8 cellular contexts compared by ENCODE assay signal in genomic region chr6:26199057-26199772, GRCh38.
DNase-seq lines count a peak whose midpoint lies in the region; ATAC-seq and TF ChIP-seq lines count a peak whose summit lies in the region.

No MANE protein-coding gene starts in this region.

- no peak for TF ChIP-seq CTCF in colonic mucosa (IDR thresholded peaks at IDR 0.05)

- H3K9ac ChIP-seq in BLaER1 (peak overlapping the region; percentile 98), colonic mucosa (ENCODE audit: low read depth in 2 of 2, low read length in 2 of 2) (peak overlapping the region; percentile 87 to 99)

- DNase-seq in NCI-H226 = peak; percentile 82
- DNase-seq in activated CD4-positive, CD25-positive, alpha-beta regulatory T cell (lab: John Stamatoyannopoulos, UW) = peak; percentile 27 to 40 (median 33)
- peak; percentile 80 for DNase-seq in colonic mucosa
- peak; percentile 95 for DNase-seq in kidney tubule cell (ENCODE audit: low spot score)
- DNase-seq in stimulated activated CD4-positive, alpha-beta T cell treated with anti-CD3 and anti-CD28 coated beads, Interleukin-15, amount 100 ng/mL, for 24 hours = peak; percentile 80

- peaks cover 44% of the 10 kb centered on the region for H4K20me1 ChIP-seq in BLaER1

- H3K27ac ChIP-seq in BLaER1 = peak overlapping the region; percentile 98
- peak overlapping the region; percentile 99 for H3K27ac ChIP-seq in colonic mucosa

- no peaks in the 10 kb centered on the region for H3K36me3 ChIP-seq in BLaER1
- no peaks in the 10 kb centered on the region for H3K36me3 ChIP-seq in colonic mucosa

- H3K4me3 ChIP-seq in BLaER1 (peak overlapping the region; percentile 86), colonic mucosa (peak overlapping the region; percentile 47)

- no peaks in the 10 kb centered on the region for H3K9me3 ChIP-seq in BLaER1
- no peaks in the 10 kb centered on the region for H3K9me3 ChIP-seq in colonic mucosa

- H3K27me3 ChIP-seq in BLaER1 (no peaks in the 10 kb centered on the region), colonic mucosa (no peaks in the 10 kb centered on the region)

- H3K4me1 ChIP-seq in BLaER1 = peaks cover 41% of the 10 kb centered on the region
- H3K4me1 ChIP-seq in colonic mucosa = no peaks in the 10 kb centered on the region

- ATAC-seq in GM19035 (IDR thresholded peaks at IDR 0.05; ENCODE audit: unreplicated experiment) = peak; percentile 58
- ATAC-seq in HG03196 (IDR thresholded peaks at IDR 0.05; ENCODE audit: unreplicated experiment) = peak; percentile 52

- intact Hi-C loops in colonic mucosa (cut with DNase I) = loop anchor here (5.0 kb wide), 1 partner anchor 42 kb away; a partner anchor contains a TSS

- peak overlapping the region; percentile 88 for H3K4me2 ChIP-seq in BLaER1

Comparison
In these comparisons a context has a peak if more than half of its experiments do, and no peak if none do; other contexts are left out.
1. Peak in every context shown above with its lines: DNase-seq, ATAC-seq, H3K4me3 ChIP-seq and H3K27ac ChIP-seq.
2. DNase-seq: peak in every context shown above with its lines; median percentile 95 in kidney tubule cell; 82 in NCI-H226; 80 in colonic mucosa; 80 in stimulated activated CD4-positive, alpha-beta T cell treated with anti-CD3 and anti-CD28 coated beads, Interleukin-15, amount 100 ng/mL, for 24 hours; 33 in activated CD4-positive, CD25-positive, alpha-beta regulatory T cell.